In the genomic region with DNA sequence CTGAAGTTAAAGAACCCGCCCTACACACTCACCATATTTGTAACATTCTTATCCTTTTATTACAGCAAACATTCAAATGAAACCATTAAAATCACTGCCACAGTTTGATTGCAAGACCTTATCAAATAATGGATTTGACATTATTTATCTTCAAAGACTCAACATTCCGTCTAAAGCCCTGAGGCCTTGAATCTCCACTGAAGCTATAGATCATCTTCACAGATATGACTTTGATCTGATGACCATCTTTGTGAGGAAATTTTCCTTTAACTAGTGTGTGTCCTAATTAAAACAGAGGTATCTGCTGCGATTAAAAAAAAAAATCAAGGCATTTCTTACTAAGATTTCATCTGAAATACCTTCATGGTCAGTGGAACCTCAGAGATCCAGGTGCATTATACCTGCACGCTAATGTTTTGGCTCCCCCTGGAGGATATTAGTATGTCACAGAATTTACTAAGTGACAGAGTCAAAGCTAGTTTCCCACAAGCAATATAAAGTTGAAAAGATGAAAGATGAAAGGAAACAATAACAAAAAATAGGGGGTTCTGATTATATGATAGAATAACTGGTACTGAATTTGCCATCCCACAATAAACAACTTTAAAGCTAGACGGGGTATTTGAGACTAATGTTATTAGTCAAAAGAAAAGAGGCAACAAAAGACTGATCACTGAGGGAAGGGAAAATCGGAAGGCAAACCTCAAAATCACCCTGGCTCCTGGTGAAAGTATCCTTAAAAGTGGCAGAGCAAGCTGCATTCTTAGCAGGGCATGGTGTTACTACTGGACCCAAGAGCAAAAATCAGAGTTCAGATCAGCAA, we compare ENCODE assay signal across 8 cellular contexts.
DNase-seq lines count a peak whose midpoint lies in the region; ATAC-seq, FAIRE-seq and TF ChIP-seq lines count a peak whose summit lies in the region.

No MANE protein-coding gene starts in this region.

- TF ChIP-seq CTCF in GM12874 (IDR thresholded peaks at IDR 0.05; ENCODE audit: insufficient read depth, low read depth, low read length) (peak; percentile 13; the same call in 1 of the 2 replicates), cardiac fibroblast (IDR thresholded peaks at IDR 0.05; ENCODE audit: low read depth, low read length) (peak; percentile 47), pancreas (IDR thresholded peaks at IDR 0.05) (peak in 3 of 4 donors; percentile 32 to 65 (median 49))

- WGBS in pancreas, 2 donors: 28 to 32% methylated on average over 6 of the region's 6 CpGs

- intact Hi-C loops in pancreas (cut with DNase I): no loop called here

- peak; percentile 63 to 81 (median 77) for ATAC-seq in pancreas
- no peak for ATAC-seq in HG02642 (IDR thresholded peaks at IDR 0.05; ENCODE audit: poor library complexity, unreplicated experiment)

- no peak for FAIRE-seq in pancreas (lab: Jason Lieb, UNC)

- H3K4me3 ChIP-seq in cardiac fibroblast (replicated peaks in 1 of 2; ENCODE audit: low read depth in 2 of 2, low read length in 2 of 2) (no peak overlapping the region), pancreas (no peak overlapping the region)

- no peaks in the 10 kb centered on the region for H3K27me3 ChIP-seq in pancreas

- no peaks in the 10 kb centered on the region for H3K36me3 ChIP-seq in pancreas

- H3K27ac ChIP-seq in pancreas: no peak overlapping the region

- DNase-seq in NCI-H1092 treated with DMSO at 0.1 percent for 48 hours (lab: John Stamatoyannopoulos, UW) (peak; percentile 32), cardiac fibroblast (ENCODE audit: low read depth in 2 of 2) (peak; percentile 37 to 46), pancreas (no peak), activated T-cell treated with anti-CD3 and anti-CD28 coated beads for 4 hours (no peak), MV-4-11 (lab: John Stamatoyannopoulos, UW) (no peak), DMS79 treated with DMSO at 0.1 percent for 48 hours (lab: John Stamatoyannopoulos, UW) (no peak)

- H3K9me3 ChIP-seq in pancreas: no peaks in the 10 kb centered on the region

- no peaks in the 10 kb centered on the region for H3K4me1 ChIP-seq in pancreas

Comparison
In these comparisons a context has a peak if more than half of its experiments do, and no peak if none do; other contexts are left out.
1. DNase-seq: peak in NCI-H1092 treated with DMSO at 0.1 percent for 48 hours (single experiment) and cardiac fibroblast (2 of 2); none in pancreas (0 of 6), activated T-cell treated with anti-CD3 and anti-CD28 coated beads for 4 hours (single experiment), MV-4-11 (single experiment) and DMS79 treated with DMSO at 0.1 percent for 48 hours (single experiment).
2. Peak in every context shown above with its lines, with median percentiles within 50 percentile points of each other: CTCF ChIP-seq.